In the genomic region with DNA sequence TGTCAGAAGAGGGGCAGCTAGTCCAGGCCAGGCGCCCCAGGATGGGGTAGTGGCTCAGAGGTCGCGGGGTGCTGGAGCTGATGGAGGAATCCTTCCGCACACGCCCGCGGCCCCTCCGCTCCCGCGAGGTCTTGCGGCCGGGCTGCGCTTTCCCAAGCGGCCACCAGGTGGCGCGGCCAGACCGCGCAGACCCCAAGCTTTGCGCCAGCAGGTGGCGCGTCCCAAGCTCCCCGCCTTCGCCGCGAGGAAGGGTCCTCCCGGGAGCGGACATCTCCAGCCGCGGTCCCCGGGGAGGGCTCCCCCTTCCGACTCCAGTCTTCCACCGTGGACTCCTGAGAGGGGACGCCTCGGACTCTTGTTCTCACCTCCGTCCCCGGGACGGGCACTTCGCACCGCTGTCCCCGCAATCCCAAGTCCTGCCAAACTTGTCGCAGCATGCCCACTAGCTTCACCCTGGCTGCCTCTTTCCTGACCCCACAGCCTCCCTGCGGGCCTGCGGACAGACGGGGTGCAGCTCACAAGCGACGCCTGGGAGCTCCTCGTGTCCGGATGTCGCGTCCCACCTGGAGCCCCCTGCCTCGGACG, we compare ENCODE assay signal across 8 cellular contexts. TPM values are rescaled to one million over a fixed set of nuclear protein-coding genes. Genes with fewer than 3 reads are reported as not detected.
DNase-seq lines count a peak whose midpoint lies in the region; ATAC-seq and TF ChIP-seq lines count a peak whose summit lies in the region.

No MANE protein-coding gene starts in this region.

- H3K9me3 ChIP-seq in esophagus (ENCODE audit: control insufficient read depth in 2 of 2, insufficient read depth in 1 of 2, low read depth in 1 of 2, low read length in 1 of 2): no peaks in the 10 kb centered on the region
- H3K9me3 ChIP-seq in muscle layer of duodenum (ENCODE audit: control insufficient read depth in 1 of 2, low read length in 2 of 2): peaks cover 0 to 11% of the 10 kb centered on the region in 2 donors

- ATAC-seq in GM18870 (IDR thresholded peaks at IDR 0.05; ENCODE audit: unreplicated experiment) (peak; percentile 58), HG03159 (IDR thresholded peaks at IDR 0.05; ENCODE audit: unreplicated experiment) (peak; percentile 86)

- H3K4me3 ChIP-seq in AG10803 (ENCODE audit: low read length) (peak overlapping the region; percentile 74), esophagus (ENCODE audit: low read depth in 1 of 2, low read length in 2 of 2) (peak overlapping the region; percentile 33 to 42), muscle layer of duodenum (ENCODE audit: low read depth in 1 of 2, low read length in 2 of 2) (peak overlapping the region; percentile 70 to 71)

- DNase-seq in AG10803 (ENCODE audit: low read depth) (peak; percentile 63), NOMO-1 (lab: John Stamatoyannopoulos, UW; ENCODE audit: unreplicated experiment in 2 of 2) (peak; percentile 38 to 63), activated T-cell treated with anti-CD3 and anti-CD28 coated beads for 24 hours (ENCODE audit: low read depth) (peak; percentile 49)
- peak; percentile 82 for DNase-seq in stimulated activated CD8-positive, alpha-beta memory T cell treated with anti-CD3 and anti-CD28 coated beads, Interleukin-4, amount 100 ng/mL, for 48 hours

- H3K27ac ChIP-seq in esophagus (ENCODE audit: low read depth in 2 of 2, low read length in 1 of 2) (no peak overlapping the region), muscle layer of duodenum (ENCODE audit: low read length) (no peak overlapping the region)

- H3K27me3 ChIP-seq in esophagus (ENCODE audit: control insufficient read depth in 1 of 2, insufficient read depth in 2 of 2, low read length in 2 of 2): no peaks in the 10 kb centered on the region
- peaks cover 21% of the 10 kb centered on the region for H3K27me3 ChIP-seq in muscle layer of duodenum (ENCODE audit: low read depth, low read length)

- peaks cover 0 to 9% of the 10 kb centered on the region in 2 donors for H3K4me1 ChIP-seq in esophagus (ENCODE audit: control insufficient read depth in 2 of 2, insufficient read depth in 2 of 2, low read length in 1 of 2)
- peaks cover 0 to 14% of the 10 kb centered on the region in 2 donors for H3K4me1 ChIP-seq in muscle layer of duodenum (ENCODE audit: control insufficient read depth in 1 of 2, insufficient read depth in 2 of 2, low read length in 2 of 2)

- 1% methylated on average over 32 to 52 of the region's 52 CpGs for WGBS in esophagus, 2 donors

- no peaks in the 10 kb centered on the region for H3K36me3 ChIP-seq in esophagus (ENCODE audit: control insufficient read depth in 2 of 2, insufficient read depth in 2 of 2, low read length in 1 of 2)
- H3K36me3 ChIP-seq in muscle layer of duodenum (ENCODE audit: control insufficient read depth in 1 of 2, insufficient read depth in 2 of 2, low read length in 2 of 2): no peaks in the 10 kb centered on the region

- TF ChIP-seq CTCF in AG10803 (conservative IDR thresholded peaks at IDR 0.05; ENCODE audit: low read length): peak; percentile 98

RNA-seq across cellular contexts. Expression of a gene that starts 19.4 kb away (rescaled TPM):
- not detected for polyA plus RNA-seq in esophagus

RNA-seq across cellular contexts. Expression of a gene that starts 24.2 kb away (rescaled TPM):
- polyA plus RNA-seq in esophagus: under 1 TPM; 0.14 to 0.39 TPM
